ENCODE assay signal across 8 cellular contexts in the genomic region with DNA sequence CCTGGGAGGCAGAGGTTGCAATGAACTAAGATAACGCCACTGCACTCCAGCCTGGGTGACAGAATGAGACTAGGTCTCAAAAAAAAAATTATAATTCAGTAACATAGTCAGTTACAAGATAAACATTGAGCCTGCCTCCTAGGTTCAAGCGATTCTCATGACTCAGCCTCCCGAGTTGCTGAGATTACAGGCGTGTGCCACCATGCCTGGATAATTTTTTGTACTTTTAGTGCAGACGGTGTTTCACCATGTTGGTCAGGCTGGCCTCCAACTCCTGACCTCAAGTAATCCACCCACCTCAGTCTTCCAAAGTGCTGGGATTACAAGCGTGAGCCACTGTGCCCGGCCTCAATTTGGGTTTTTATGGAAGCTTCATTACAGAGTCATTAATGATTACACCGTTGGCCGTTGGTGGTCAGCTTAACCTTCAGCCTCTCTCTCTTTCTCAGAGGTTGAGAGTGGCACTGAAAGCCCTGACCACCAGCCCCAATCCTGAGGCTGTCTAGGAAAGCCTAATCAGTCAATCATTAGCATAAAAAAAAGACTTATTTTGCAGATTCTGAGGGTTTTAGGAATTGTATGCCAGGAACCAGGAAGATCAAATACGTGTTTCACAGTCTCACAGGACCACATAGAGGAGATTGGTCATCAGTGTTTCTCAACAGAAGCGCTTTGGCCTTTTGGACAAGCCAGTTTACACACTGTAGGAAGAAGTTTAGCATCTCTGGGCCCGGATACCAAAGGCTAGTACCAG. TPM values are rescaled to one million over a fixed set of nuclear protein-coding genes. Genes with fewer than 3 reads are reported as not detected.
DNase-seq lines count a peak whose midpoint lies in the region; ATAC-seq, FAIRE-seq and TF ChIP-seq lines count a peak whose summit lies in the region.

No MANE protein-coding gene starts in this region.

- no peaks in the 10 kb centered on the region for H3K79me2 ChIP-seq in KMS-11 (ENCODE audit: insufficient read depth, low read depth)

- peak overlapping the region; percentile 86 to 97 (median 88) for H3K4me3 Mint-ChIP-seq in CD4-positive, alpha-beta memory T cell
- peak overlapping the region; percentile 82 for H3K4me3 Mint-ChIP-seq in activated naive CD8-positive, alpha-beta T cell treated with anti-CD3 and anti-CD28 coated beads, Interleukin-2, amount 50 U/mL, for 24 hours
- H3K4me3 Mint-ChIP-seq in mesothelial cell of epicardium, result peak overlapping the region; percentile 82

- peaks cover 6% of the 10 kb centered on the region for H3K4me1 ChIP-seq in CD4-positive, alpha-beta memory T cell (ENCODE audit: insufficient read depth, low read length)
- H3K4me1 ChIP-seq in KMS-11 (ENCODE audit: low read depth, poor library complexity, severe bottlenecking), result peaks cover 6% of the 10 kb centered on the region

- no peaks in the 10 kb centered on the region for H3K27me3 Mint-ChIP-seq in CD4-positive, alpha-beta memory T cell
- no peaks in the 10 kb centered on the region for H3K27me3 Mint-ChIP-seq in activated naive CD8-positive, alpha-beta T cell treated with anti-CD3 and anti-CD28 coated beads, Interleukin-2, amount 50 U/mL, for 24 hours
- H3K27me3 Mint-ChIP-seq in mesothelial cell of epicardium (ENCODE audit: low read depth), result no peaks in the 10 kb centered on the region

- no peak overlapping the region for H3K9ac ChIP-seq in KMS-11

- H3K9me3 Mint-ChIP-seq in CD4-positive, alpha-beta memory T cell, result no peaks in the 10 kb centered on the region
- H3K9me3 Mint-ChIP-seq in activated naive CD8-positive, alpha-beta T cell treated with anti-CD3 and anti-CD28 coated beads, Interleukin-2, amount 50 U/mL, for 24 hours, result no peaks in the 10 kb centered on the region
- no peaks in the 10 kb centered on the region for H3K9me3 Mint-ChIP-seq in mesothelial cell of epicardium

- POLR2A ChIA-PET in CD4-positive, alpha-beta memory T cell (lab: Charles Lee; ENCODE audit: partially characterized antibody), result interaction anchor here (0.6 to 2.1 kb wide), 2 partner anchors 66 to 351 kb away, joined by 3 to 9 read pairs; no protein-coding TSS in a partner anchor

- TF ChIP-seq CTCF in KMS-11 (conservative IDR thresholded peaks at IDR 0.05; ENCODE audit: low read depth, low read length) (no peak), mesothelial cell of epicardium (IDR thresholded peaks at IDR 0.05; ENCODE audit: unreplicated experiment) (no peak)

- FAIRE-seq in frontal cortex (lab: Jason Lieb, UNC), result no peak

- H2AFZ ChIP-seq in KMS-11 (ENCODE audit: low read depth), result peak overlapping the region; percentile 73; the same call in 1 of the 2 replicates

- DNase-seq in CD4-positive, alpha-beta memory T cell, result no peak
- DNase-seq in activated naive CD8-positive, alpha-beta T cell treated with anti-CD3 and anti-CD28 coated beads, Interleukin-2, amount 50 U/mL, for 24 hours, result no peak
- DNase-seq in mesothelial cell of epicardium (ENCODE audit: low spot score in 2 of 2, unreplicated experiment in 2 of 2) (no peak), frontal cortex (ENCODE audit: low spot score in 2 of 2) (no peak), HuH-7.5 (ENCODE audit: low spot score) (no peak)

- peak overlapping the region; percentile 70 to 97 (median 95) for H3K27ac Mint-ChIP-seq in CD4-positive, alpha-beta memory T cell
- peak overlapping the region; percentile 11 for H3K27ac Mint-ChIP-seq in activated naive CD8-positive, alpha-beta T cell treated with anti-CD3 and anti-CD28 coated beads, Interleukin-2, amount 50 U/mL, for 24 hours
- H3K27ac Mint-ChIP-seq in mesothelial cell of epicardium, result peak overlapping the region; percentile 93

- no peaks in the 10 kb centered on the region for H3K27me3 ChIP-seq in CD4-positive, alpha-beta memory T cell (ENCODE audit: insufficient read depth, low read length)
- no peaks in the 10 kb centered on the region for H3K27me3 ChIP-seq in KMS-11 (ENCODE audit: insufficient read depth, low read depth)

- ATAC-seq in activated naive CD8-positive, alpha-beta T cell treated with anti-CD3 and anti-CD28 coated beads, Interleukin-2, amount 50 U/mL, for 24 hours, result no peak
- ATAC-seq in HG02623 (IDR thresholded peaks at IDR 0.05; ENCODE audit: unreplicated experiment) (no peak), GM21515 (IDR thresholded peaks at IDR 0.05; ENCODE audit: unreplicated experiment) (no peak)

- H3K9me3 ChIP-seq in CD4-positive, alpha-beta memory T cell (ENCODE audit: control insufficient read depth in 1 of 2, low read length in 2 of 2), result no peaks in the 10 kb centered on the region

- H4K20me1 ChIP-seq in KMS-11 (ENCODE audit: insufficient read depth), result no peaks in the 10 kb centered on the region

- H3K4me3 ChIP-seq in CD4-positive, alpha-beta memory T cell (ENCODE audit: low read length in 2 of 2), result no peak overlapping the region
- no peak overlapping the region for H3K4me3 ChIP-seq in KMS-11 (IDR thresholded peaks at IDR 0.05; ENCODE audit: insufficient read depth, low read depth, low read length)

- H3K27ac ChIP-seq in CD4-positive, alpha-beta memory T cell (ENCODE audit: low read depth, low read length), result no peak overlapping the region
- no peak overlapping the region for H3K27ac ChIP-seq in KMS-11

- intact Hi-C loops in CD4-positive, alpha-beta memory T cell (cut with micrococcal nuclease), result no loop called here

- H3K4me2 ChIP-seq in KMS-11, result peak overlapping the region; percentile 83; the same call in 1 of the 2 replicates

- CTCF ChIA-PET in CD4-positive, alpha-beta memory T cell (lab: Charles Lee; ENCODE audit: partially characterized antibody), result interaction anchor here (1.1 to 2.9 kb wide), 3 partner anchors 19 to 41 kb away, joined by 4 to 11 read pairs (median 4); no protein-coding TSS in a partner anchor

- peaks cover 1 to 18% (median 8%) of the 10 kb centered on the region in 4 donors for H3K4me1 Mint-ChIP-seq in CD4-positive, alpha-beta memory T cell
- peaks cover 17% of the 10 kb centered on the region for H3K4me1 Mint-ChIP-seq in activated naive CD8-positive, alpha-beta T cell treated with anti-CD3 and anti-CD28 coated beads, Interleukin-2, amount 50 U/mL, for 24 hours
- H3K4me1 Mint-ChIP-seq in mesothelial cell of epicardium, result peaks cover 5% of the 10 kb centered on the region

- peaks cover 0 to 3% of the 10 kb centered on the region in 2 donors for H3K36me3 Mint-ChIP-seq in CD4-positive, alpha-beta memory T cell
- no peaks in the 10 kb centered on the region for H3K36me3 Mint-ChIP-seq in activated naive CD8-positive, alpha-beta T cell treated with anti-CD3 and anti-CD28 coated beads, Interleukin-2, amount 50 U/mL, for 24 hours (ENCODE audit: low read depth)
- H3K36me3 Mint-ChIP-seq in mesothelial cell of epicardium, result no peaks in the 10 kb centered on the region

- no peaks in the 10 kb centered on the region for H3K36me3 ChIP-seq in CD4-positive, alpha-beta memory T cell (ENCODE audit: insufficient read depth, low read length)
- no peaks in the 10 kb centered on the region for H3K36me3 ChIP-seq in KMS-11 (ENCODE audit: insufficient read depth)

RNA-seq across cellular contexts. Expression of a gene that starts 1.3 kb away (rescaled TPM):
- 10 to 100 TPM; 36.4 to 42.8 TPM for total RNA-seq in CD4-positive, alpha-beta memory T cell
- polyA plus RNA-seq in CD4-positive, alpha-beta memory T cell, result 1 to 10 TPM in 1 of 2 donors, under 1 TPM in 1; 0.60 to 2.5 TPM
- 31.5 to 34.7 TPM (median 34.7 TPM) in 3 replicates for total RNA-seq in mesothelial cell of epicardium
- 60.7 TPM for total RNA-seq in frontal cortex

Comparison
In these comparisons a context has a peak if more than half of its experiments do, and no peak if none do; other contexts are left out.
1. H3K27ac Mint-ChIP-seq: peak in every context shown above with its lines; median percentile 95 in CD4-positive, alpha-beta memory T cell; 93 in mesothelial cell of epicardium; 11 in activated naive CD8-positive, alpha-beta T cell treated with anti-CD3 and anti-CD28 coated beads, Interleukin-2, amount 50 U/mL, for 24 hours.